11 cellular contexts compared by ENCODE assay signal in the genomic region with DNA sequence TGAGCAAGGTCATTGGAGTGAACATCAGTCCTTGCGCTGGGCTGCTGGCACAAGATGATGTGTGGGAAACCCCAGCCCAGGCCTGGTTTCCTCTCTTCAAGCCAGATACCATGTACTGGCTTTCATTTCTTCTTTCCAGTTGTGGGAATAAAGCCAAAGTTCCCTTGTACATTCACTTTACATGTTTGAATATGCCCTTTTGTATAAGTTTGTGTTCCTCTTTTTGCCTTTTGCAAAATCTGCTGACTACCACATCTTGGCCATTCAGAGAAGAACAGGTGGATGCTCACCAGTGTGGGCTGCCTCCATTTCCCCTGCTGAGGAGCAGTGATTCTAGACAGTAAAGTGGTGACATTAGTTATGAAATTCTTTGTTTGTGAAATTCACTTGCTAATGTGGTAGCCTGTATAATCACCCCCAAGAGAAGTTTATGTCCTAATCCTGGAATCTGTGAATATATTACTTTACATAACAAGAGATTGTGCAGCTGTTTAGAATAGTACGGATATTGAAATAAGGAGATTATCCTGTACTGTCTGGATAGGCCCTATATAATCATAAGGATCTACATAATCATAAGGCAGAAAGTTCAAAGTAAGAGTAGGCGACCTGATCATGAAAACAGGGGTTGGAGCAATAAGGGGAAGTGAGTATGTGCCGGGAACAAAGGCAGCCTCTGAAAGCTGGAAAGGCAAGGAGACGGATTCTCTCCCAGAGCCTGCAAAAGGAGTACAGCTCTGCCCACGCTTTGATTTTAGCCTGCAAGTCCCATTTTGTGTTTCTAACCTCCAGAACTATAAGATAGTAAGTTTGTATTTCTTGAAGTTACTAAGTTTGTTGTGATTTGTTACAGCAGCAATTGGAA. TPM values are rescaled to one million over a fixed set of nuclear protein-coding genes. Genes with fewer than 3 reads are reported as not detected.
A peak's percentile ranks its signal among the peaks of the same experiment; 100 is the strongest.
DNase-seq lines count a peak whose midpoint lies in the region; ATAC-seq and TF ChIP-seq lines count a peak whose summit lies in the region.
"Had no signal": no experiment of that assay in that cellular context is flagged by ENCODE, and none has a peak within 500 bp of the region (broad histone marks: within the 10 kb centered on the region; RNA-seq: fewer than 3 reads in every experiment).

No MANE protein-coding gene starts in this region.

- peak overlapping the region in 2 of 11 experiments; percentile 37 to 45; a peak in 1 of 22 replicates for H3K9ac ChIP-seq in BLaER1 treated with 17β-estradiol and CSF1 and Interleukin-3, amounts not matched to agents 10 nM and 100 nM

- no peaks in the 10 kb centered on the region for H3K36me3 Mint-ChIP-seq in activated T-cell treated with anti-CD3 and anti-CD28 coated beads, Interleukin-2, amount 50 U/mL, for 4 hours (ENCODE audit: insufficient read depth)
- H3K36me3 Mint-ChIP-seq in HFFc6 (ENCODE audit: low read depth), result no peaks in the 10 kb centered on the region

- peak; percentile 63 for ATAC-seq in GM21447 (IDR thresholded peaks at IDR 0.05; ENCODE audit: unreplicated experiment)
- ATAC-seq in HG03571 (IDR thresholded peaks at IDR 0.05; ENCODE audit: unreplicated experiment), result peak; percentile 50
- ATAC-seq in heart right ventricle, result peak in 7 of 8 donors; percentile 36 to 75 (median 61)
- no peak for ATAC-seq in activated T-cell treated with anti-CD3 and anti-CD28 coated beads, Interleukin-2, amount 50 U/mL, for 4 hours

- H3K27ac Mint-ChIP-seq in HFFc6, result no peak overlapping the region

- DNase-seq in heart right ventricle (no peak), HFFc6 (no peak), AG20443 (ENCODE audit: low spot score) (no peak), NK-92 (lab: John Stamatoyannopoulos, UW; ENCODE audit: unreplicated experiment) (no peak)
- no peak for DNase-seq in activated T-cell treated with anti-CD3 and anti-CD28 coated beads, Interleukin-2, amount 50 U/mL, for 4 hours
- DNase-seq: activated gamma-delta T cell treated with Interleukin-2 at 50 U/mL for 16 hours, T1000 had no signal

- no peaks in the 10 kb centered on the region for H3K36me3 ChIP-seq in BLaER1 treated with 17β-estradiol and CSF1 and Interleukin-3, amounts not matched to agents 10 nM and 100 nM
- no peaks in the 10 kb centered on the region for H3K36me3 ChIP-seq in heart right ventricle

- H3K4me3 ChIP-seq in BLaER1 treated with 17β-estradiol and CSF1 and Interleukin-3, amounts not matched to agents 10 nM and 100 nM, result no peak overlapping the region
- H3K4me3 ChIP-seq in heart right ventricle, result no peak overlapping the region
- H3K4me3 ChIP-seq: coronary artery had no signal

- H3K4me1 ChIP-seq in BLaER1 treated with 17β-estradiol and CSF1 and Interleukin-3, amounts not matched to agents 10 nM and 100 nM, result peaks cover 0 to 95% (median 33%) of the 10 kb centered on the region in 10 experiments; a peak in 13 of 20 replicates
- H3K4me1 ChIP-seq in heart right ventricle, result peaks cover 0 to 57% (median 0%) of the 10 kb centered on the region in 9 donors

- peak overlapping the region in 7 of 11 experiments; percentile 9 to 89 (median 69); a peak in 12 of 22 replicates for H3K4me2 ChIP-seq in BLaER1 treated with 17β-estradiol and CSF1 and Interleukin-3, amounts not matched to agents 10 nM and 100 nM

- no peaks in the 10 kb centered on the region for H3K27me3 Mint-ChIP-seq in activated T-cell treated with anti-CD3 and anti-CD28 coated beads, Interleukin-2, amount 50 U/mL, for 4 hours (ENCODE audit: low read depth)
- H3K27me3 Mint-ChIP-seq in HFFc6 (ENCODE audit: insufficient read depth), result no peaks in the 10 kb centered on the region; the same call in none of the 2 replicates

- no peaks in the 10 kb centered on the region for H4K20me1 ChIP-seq in BLaER1 treated with 17β-estradiol and CSF1 and Interleukin-3, amounts not matched to agents 10 nM and 100 nM

- 79 to 86% methylated on average over 6 of the region's 6 CpGs for WGBS in heart right ventricle, 2 donors

- peaks cover 13% of the 10 kb centered on the region for H3K4me1 Mint-ChIP-seq in activated T-cell treated with anti-CD3 and anti-CD28 coated beads, Interleukin-2, amount 50 U/mL, for 4 hours (ENCODE audit: low read depth)
- H3K4me1 Mint-ChIP-seq in HFFc6 (ENCODE audit: low read depth), result no peaks in the 10 kb centered on the region

- peak overlapping the region in 6 of 11 experiments; percentile 48 to 81 (median 74); a peak in 11 of 22 replicates for H3K27ac ChIP-seq in BLaER1 treated with 17β-estradiol and CSF1 and Interleukin-3, amounts not matched to agents 10 nM and 100 nM
- H3K27ac ChIP-seq in heart right ventricle, result peak overlapping the region in 1 of 10 donors; percentile 53
- H3K27ac ChIP-seq: coronary artery had no signal

- H3K27me3 ChIP-seq in BLaER1 treated with 17β-estradiol and CSF1 and Interleukin-3, amounts not matched to agents 10 nM and 100 nM, result no peaks in the 10 kb centered on the region
- H3K27me3 ChIP-seq in heart right ventricle, result no peaks in the 10 kb centered on the region

- intact Hi-C loops in heart right ventricle (cut with DNase I), result no loop called here

- TF ChIP-seq CTCF in heart right ventricle (IDR thresholded peaks at IDR 0.05) (no peak), HFFc6 (IDR thresholded peaks at IDR 0.05) (no peak)

- H3K4me3 Mint-ChIP-seq in activated T-cell treated with anti-CD3 and anti-CD28 coated beads, Interleukin-2, amount 50 U/mL, for 4 hours, result no peak overlapping the region
- no peak overlapping the region for H3K4me3 Mint-ChIP-seq in HFFc6

- H3K9me3 ChIP-seq in BLaER1 treated with 17β-estradiol and CSF1 and Interleukin-3, amounts not matched to agents 10 nM and 100 nM (replicated peaks in 1 of 11), result no peaks in the 10 kb centered on the region
- peaks cover 0 to 9% (median 0%) of the 10 kb centered on the region in 11 donors for H3K9me3 ChIP-seq in heart right ventricle

- peaks cover 5% of the 10 kb centered on the region for H3K9me3 Mint-ChIP-seq in activated T-cell treated with anti-CD3 and anti-CD28 coated beads, Interleukin-2, amount 50 U/mL, for 4 hours
- H3K9me3 Mint-ChIP-seq in HFFc6, result peaks cover 57% of the 10 kb centered on the region

RNA-seq across cellular contexts. Expression of a gene that starts 18.8 kb away (rescaled TPM):
- total RNA-seq in heart right ventricle, result 10 to 100 TPM in 1 of 10 donors, 1 to 10 TPM in 7, under 1 TPM in 2; 0.70 to 19.5 (median 2.2) TPM
- polyA plus RNA-seq in heart right ventricle, result 1 to 10 TPM in 1 of 2 donors, under 1 TPM in 1; 0.73 to 1.1 TPM
- total RNA-seq in activated T-cell treated with anti-CD3 and anti-CD28 coated beads, Interleukin-2, amount 50 U/mL, for 4 hours, result 10 to 100 TPM in 1 of 3 donors, 1 to 10 TPM in 2; 5.5 to 14.3 (median 9.6) TPM
- total RNA-seq in HFFc6 (2021; fragmentation: NEBNext Ultra II Directional; extraction: Animal tissue kit (Norgen Biotek cat#: 25700)), result not detected

Comparison
In these comparisons a context has a peak if more than half of its experiments do, and no peak if none do; other contexts are left out.
1. ATAC-seq: peak in GM21447 (single experiment), HG03571 (single experiment) and heart right ventricle (7 of 8); none in activated T-cell treated with anti-CD3 and anti-CD28 coated beads, Interleukin-2, amount 50 U/mL, for 4 hours (0 of 2).